Comparison of ENCODE assay signal across 30 cellular contexts in genomic region chr10:94673614-94674321, GRCh38. TPM values are rescaled to one million over a fixed set of nuclear protein-coding genes. Genes with fewer than 3 reads are reported as not detected.
DNase-seq lines count a peak whose midpoint lies in the region; ATAC-seq, FAIRE-seq and TF ChIP-seq lines count a peak whose summit lies in the region.
"Had no signal": no experiment of that assay in that cellular context is flagged by ENCODE, and none has a peak within 500 bp of the region (broad histone marks: within the 10 kb centered on the region; RNA-seq: fewer than 3 reads in every experiment).

No MANE protein-coding gene starts in this region.

- H4K20me1 ChIP-seq in endothelial cell of umbilical vein (replicated peaks; ENCODE audit: control insufficient read depth, extremely low read depth, insufficient read depth, low read length): no peaks in the 10 kb centered on the region

- H2AFZ ChIP-seq in endothelial cell of umbilical vein (ENCODE audit: low read depth, low read length): no peak overlapping the region

- DNase-seq in OCI-M1 (lab: John Stamatoyannopoulos, UW) (peak; percentile 6), endothelial cell of umbilical vein (ENCODE audit: low read depth, low spot score) (no peak), left colon (no peak), HCEC 1CT (no peak), posterior vena cava (ENCODE audit: low spot score) (no peak)
- no peak for DNase-seq in effector CD8-positive, alpha-beta T cell (lab: John Stamatoyannopoulos, UW)
- DNase-seq: activated CD8-positive, alpha-beta memory T cell treated with anti-CD3 and anti-CD28 coated beads for 24 hours; activated effector memory CD4-positive, alpha-beta T cell treated with anti-CD3 and anti-CD28 coated beads, Interleukin-2, amount 50 U/mL, for 16 hours; Caco-2; dorsolateral prefrontal cortex; foreskin fibroblast; HFFc6; Karpas-422; NCI-H187; NCI-H526 treated with DMSO at 0.1 percent for 48 hours; stimulated activated CD4-positive, alpha-beta T cell treated with anti-CD3 and anti-CD28 coated beads, Interleukin-4, amount 100 ng/mL, for 4 hours had no signal

- no peaks in the 10 kb centered on the region for H3K79me2 ChIP-seq in endothelial cell of umbilical vein (ENCODE audit: control insufficient read depth, insufficient read depth, low read length)

- intact Hi-C loops in endothelial cell of umbilical vein (cut with micrococcal nuclease) (no loop called here), left colon (cut with DNase I, micrococcal nuclease) (no loop called here), posterior vena cava (cut with DNase I) (no loop called here)

- dilution Hi-C loops in endothelial cell of umbilical vein (cut with MboI; ENCODE audit: extremely low pct_ligation_motif_present, low sequenced_read_pairs): no loop called here

- no peaks in the 10 kb centered on the region for H3K4me1 ChIP-seq in HEK293 (ENCODE audit: control insufficient read depth, insufficient read depth, low read length)
- H3K4me1 ChIP-seq in endothelial cell of umbilical vein (ENCODE audit: control insufficient read depth, extremely low read depth, insufficient read depth, low read length): no peaks in the 10 kb centered on the region
- H3K4me1 ChIP-seq: suprapubic skin had no signal

- H3K36me3 ChIP-seq in HEK293 (ENCODE audit: control insufficient read depth in 2 of 2, insufficient read depth in 1 of 2, low read length in 2 of 2): no peaks in the 10 kb centered on the region
- no peaks in the 10 kb centered on the region for H3K36me3 ChIP-seq in endothelial cell of umbilical vein (ENCODE audit: control insufficient read depth in 2 of 2, extremely low read depth in 1 of 2, insufficient read depth in 2 of 2, low read length in 2 of 2)
- H3K36me3 ChIP-seq: suprapubic skin had no signal

- no peaks in the 10 kb centered on the region for H3K9me1 ChIP-seq in endothelial cell of umbilical vein (replicated peaks; ENCODE audit: control insufficient read depth, extremely low read depth, insufficient read depth, low read length)

- H3K27ac ChIP-seq in HEK293 (ENCODE audit: extremely low read depth, low read depth, low read length): no peak overlapping the region
- no peak overlapping the region for H3K27ac ChIP-seq in endothelial cell of umbilical vein (ENCODE audit: insufficient read depth, low read depth, low read length)
- H3K27ac ChIP-seq: C4-2B, dorsolateral prefrontal cortex, epithelial cell of prostate, RWPE1, suprapubic skin had no signal

- ATAC-seq in left colon (peak; percentile 38), GM21717 (IDR thresholded peaks at IDR 0.05; ENCODE audit: unreplicated experiment) (no peak)
- ATAC-seq: sciatic nerve; stimulated activated memory B cell treated with anti-CD40 and anti-IgM and Interleukin-4, amounts not matched to agents 10 μg/mL and 1 μg/mL and 100 μg/mL, for 72 hours had no signal

- TF ChIP-seq CTCF in HEK293 (tag by site-specific recombination; IDR thresholded peaks at IDR 0.05) (no peak), endothelial cell of umbilical vein (IDR thresholded peaks at IDR 0.05; ENCODE audit: extremely low read depth in 1 of 2, insufficient read depth in 1 of 2, low read depth in 1 of 2, low read length in 2 of 2) (no peak)

- BruUV-seq in endothelial cell of umbilical vein (replicated peaks; lab: Mats Ljungman, UMichigan): no TSS peak

- no peak overlapping the region for H3K4me3 ChIP-seq in HEK293 (ENCODE audit: low read depth, low read length)
- no peak overlapping the region for H3K4me3 ChIP-seq in endothelial cell of umbilical vein (replicated peaks in 1 of 3; ENCODE audit: insufficient read depth in 1 of 3, low read depth in 1 of 3, low read length in 3 of 3)
- H3K4me3 ChIP-seq: dorsolateral prefrontal cortex, suprapubic skin had no signal

- no peak overlapping the region for H3K9ac ChIP-seq in endothelial cell of umbilical vein (replicated peaks; ENCODE audit: extremely low read depth, insufficient read depth, low read length)

- H3K9me3 ChIP-seq in HEK293 (ENCODE audit: control insufficient read depth, insufficient read depth, low read depth, low read length) (no peaks in the 10 kb centered on the region), endothelial cell of umbilical vein (replicated peaks; ENCODE audit: control insufficient read depth, insufficient read depth, low read length) (no peaks in the 10 kb centered on the region)
- H3K9me3 ChIP-seq: suprapubic skin had no signal

- POLR2A ChIA-PET in HEK293 (lab: Yijun Ruan, JAX): interaction anchor here (0.6 kb wide), 1 partner anchor 717 kb away, joined by 3 read pairs; no protein-coding TSS in a partner anchor
- POLR2A ChIA-PET in endothelial cell of umbilical vein (lab: Charles Lee): no interaction called here

- CTCF ChIA-PET in HEK293 (lab: Yijun Ruan, JAX): interaction anchor here (0.6 kb wide), 1 partner anchor 702 kb away, joined by 3 read pairs; no protein-coding TSS in a partner anchor
- CTCF ChIA-PET in endothelial cell of umbilical vein (lab: Charles Lee): no interaction called here

- H3K27me3 ChIP-seq in endothelial cell of umbilical vein (ENCODE audit: control insufficient read depth in 2 of 2, insufficient read depth in 2 of 2, low read length in 2 of 2): no peaks in the 10 kb centered on the region
- H3K27me3 ChIP-seq: suprapubic skin had no signal

- no peak for TF ChIP-seq POLR2A in endothelial cell of umbilical vein (IDR thresholded peaks at IDR 0.05; ENCODE audit: low read depth, low read length)

- no peak overlapping the region for H3K4me2 ChIP-seq in endothelial cell of umbilical vein (ENCODE audit: insufficient read depth, low read length)

- FAIRE-seq in endothelial cell of umbilical vein (lab: Jason Lieb, UNC): no peak
- FAIRE-seq: GM12891 had no signal

TF ChIP-seq in HEK293, 187 proteins besides CTCF, POLR2A, EP300 and RAD21 (continues in another document):
- peak; percentile 69 for TF ChIP-seq PRDM10 (tag by site-specific recombination; IDR thresholded peaks at IDR 0.05)

TF ChIP-seq in endothelial cell of umbilical vein, 7 proteins besides CTCF, POLR2A, EP300 and RAD21:
- TF ChIP-seq GATA2 (IDR thresholded peaks at IDR 0.05; ENCODE audit: insufficient read depth, insufficient read length, low read depth, low read length): no peak
- TF ChIP-seq POLR2AphosphoS5 (IDR thresholded peaks at IDR 0.05; ENCODE audit: insufficient read depth, low read depth, low read length): no peak
- no peak for TF ChIP-seq FOS (IDR thresholded peaks at IDR 0.05; ENCODE audit: borderline replicate concordance, insufficient read depth, low read length)
- TF ChIP-seq JUN (IDR thresholded peaks at IDR 0.05; ENCODE audit: borderline replicate concordance, insufficient read depth, insufficient read length, low read depth): peak; percentile 33
- TF ChIP-seq MAX (IDR thresholded peaks at IDR 0.05; ENCODE audit: insufficient read depth, insufficient read length): no peak

RNA-seq across cellular contexts. Expression of gene CYP2C18, which starts 9.8 kb away (rescaled TPM):
- total RNA-seq in endothelial cell of umbilical vein (not detected in 2 replicates), left colon (10 to 100 TPM in 1 of 2 donors, 1 to 10 TPM in 1; 4.9 to 24.3 TPM), posterior vena cava (not detected)
- polyA plus RNA-seq in endothelial cell of umbilical vein: not detected in 2 replicates
- not detected in 2 replicates for polyA plus RNA-seq in endothelial cell of umbilical vein (2011; cell fraction: cytosol; rRNA removed)
- 0.06 TPM in 1 of 2 replicates, not detected in the other for polyA plus RNA-seq in endothelial cell of umbilical vein (2011; cell fraction: nucleus; rRNA removed)
- not detected in 2 replicates for polyA plus RNA-seq in endothelial cell of umbilical vein (2012)
- not detected in 2 replicates for polyA minus RNA-seq in endothelial cell of umbilical vein
- polyA minus RNA-seq in endothelial cell of umbilical vein (2011; cell fraction: cytosol; rRNA and poly(A)+ RNA removed): not detected
- not detected in 2 replicates for polyA minus RNA-seq in endothelial cell of umbilical vein (2011; cell fraction: nucleus; rRNA and poly(A)+ RNA removed)
- total RNA-seq: cerebellum; HFFc6; progenitor cell of endocrine pancreas; sciatic nerve; SK-MEL-5; T-helper 1 cell treated with Interleukin-12 subunit alpha and Interleukin-12 subunit beta and Interleukin-4 antibody, amounts not matched to agents 30 ng/mL and 1 ng/mL, for 36 hours; urinary bladder had no signal
